Comparison of ENCODE assay signal across 9 cellular contexts in genomic region chrX:97685753-97686152, GRCh38.
DNase-seq lines count a peak whose midpoint lies in the region; ATAC-seq and TF ChIP-seq lines count a peak whose summit lies in the region.
"Had no signal": no experiment of that assay in that cellular context is flagged by ENCODE, and none has a peak within 500 bp of the region (broad histone marks: within the 10 kb centered on the region; RNA-seq: fewer than 3 reads in every experiment).

No MANE protein-coding gene starts in this region.

- in situ Hi-C loops in transverse colon (cut with MboI; ENCODE audit: low pct_ligation_motif_present in 1 of 4, low pct_unique_long_range_greater_than_20kb in 1 of 4, low sequenced_read_pairs in 3 of 4), result no loop called here

- DNase-seq in HT-29 (ENCODE audit: low spot score) (peak; percentile 71), RPMI8226 (peak; percentile 34), fibroblast of villous mesenchyme (ENCODE audit: low read depth) (peak; percentile 46), transverse colon (no peak), occipital lobe (lab: John Stamatoyannopoulos, UW) (no peak)
- no peak for DNase-seq in activated CD8-positive, alpha-beta memory T cell treated with anti-CD3 and anti-CD28 coated beads, Interleukin-2, amount 10 ng/mL, durations not matched to agents 7 days and 5 days

- peak; percentile 71 for ATAC-seq in GM18511 (IDR thresholded peaks at IDR 0.05; ENCODE audit: unreplicated experiment)
- no peak for ATAC-seq in activated CD8-positive, alpha-beta memory T cell treated with anti-CD3 and anti-CD28 coated beads, Interleukin-2, amount 10 ng/mL, durations not matched to agents 7 days and 5 days

- H3K36me3 Mint-ChIP-seq in activated CD8-positive, alpha-beta memory T cell treated with anti-CD3 and anti-CD28 coated beads, Interleukin-2, amount 10 ng/mL, durations not matched to agents 7 days and 5 days, result no peaks in the 10 kb centered on the region

- H3K27me3 ChIP-seq in transverse colon, result no peaks in the 10 kb centered on the region
- H3K27me3 ChIP-seq: SJSA1 had no signal

- H3K36me3 ChIP-seq in transverse colon, result no peaks in the 10 kb centered on the region
- H3K36me3 ChIP-seq: SJSA1 had no signal

- TF ChIP-seq EP300 in transverse colon (IDR thresholded peaks at IDR 0.05; ENCODE audit: low read depth), result no peak

- H3K27ac ChIP-seq in C4-2B (no peak overlapping the region), transverse colon (no peak overlapping the region)
- H3K27ac ChIP-seq: SJSA1 had no signal

- H3K4me3 ChIP-seq in fibroblast of villous mesenchyme (ENCODE audit: low read depth, low read length), result no peak overlapping the region
- H3K4me3 ChIP-seq in transverse colon, result no peak overlapping the region
- H3K4me3 ChIP-seq: SJSA1 had no signal

- intact Hi-C loops in transverse colon (cut with DNase I; ENCODE audit: low total_unique reads), result no loop called here

- H3K9me3 ChIP-seq in transverse colon, result no peaks in the 10 kb centered on the region
- H3K9me3 ChIP-seq: SJSA1 had no signal

- H3K9me3 Mint-ChIP-seq in activated CD8-positive, alpha-beta memory T cell treated with anti-CD3 and anti-CD28 coated beads, Interleukin-2, amount 10 ng/mL, durations not matched to agents 7 days and 5 days (ENCODE audit: low read depth), result no peaks in the 10 kb centered on the region

- CTCF ChIA-PET in activated CD8-positive, alpha-beta memory T cell treated with anti-CD3 and anti-CD28 coated beads, Interleukin-2, amount 10 ng/mL, durations not matched to agents 7 days and 5 days (lab: Charles Lee), result no interaction called here

- no peak for TF ChIP-seq POLR2A in transverse colon (IDR thresholded peaks at IDR 0.05)

- H3K4me3 Mint-ChIP-seq in activated CD8-positive, alpha-beta memory T cell treated with anti-CD3 and anti-CD28 coated beads, Interleukin-2, amount 10 ng/mL, durations not matched to agents 7 days and 5 days, result no peak overlapping the region

- H3K4me1 ChIP-seq in transverse colon, result no peaks in the 10 kb centered on the region
- H3K4me1 ChIP-seq: SJSA1 had no signal

- TF ChIP-seq CTCF in C4-2B (conservative IDR thresholded peaks at IDR 0.05) (peak; percentile 75), fibroblast of villous mesenchyme (IDR thresholded peaks at IDR 0.05; ENCODE audit: insufficient read depth, low read depth, low read length) (peak; percentile 57), transverse colon (IDR thresholded peaks at IDR 0.05) (peak; percentile 39 to 44 (median 40))

- 49 to 59% methylated on average over 4 of the region's 4 CpGs for WGBS in transverse colon (ENCODE audit: low coverage in 1 of 2), 2 donors

- H3K27me3 Mint-ChIP-seq in activated CD8-positive, alpha-beta memory T cell treated with anti-CD3 and anti-CD28 coated beads, Interleukin-2, amount 10 ng/mL, durations not matched to agents 7 days and 5 days, result peaks cover 3% of the 10 kb centered on the region

- H3K4me1 Mint-ChIP-seq in activated CD8-positive, alpha-beta memory T cell treated with anti-CD3 and anti-CD28 coated beads, Interleukin-2, amount 10 ng/mL, durations not matched to agents 7 days and 5 days, result no peaks in the 10 kb centered on the region

- H3K27ac Mint-ChIP-seq in activated CD8-positive, alpha-beta memory T cell treated with anti-CD3 and anti-CD28 coated beads, Interleukin-2, amount 10 ng/mL, durations not matched to agents 7 days and 5 days, result no peak overlapping the region

Comparison
In these comparisons a context has a peak if more than half of its experiments do, and no peak if none do; other contexts are left out.
1. DNase-seq: peak in HT-29 (single experiment), RPMI8226 (single experiment) and fibroblast of villous mesenchyme (single experiment); none in transverse colon (single experiment), activated CD8-positive, alpha-beta memory T cell treated with anti-CD3 and anti-CD28 coated beads, Interleukin-2, amount 10 ng/mL, durations not matched to agents 7 days and 5 days (single experiment) and occipital lobe (single experiment).
2. Peak in every context shown above with its lines, with median percentiles within 50 percentile points of each other: CTCF ChIP-seq.